In genomic region chr2:128654404-128654803, GRCh38 we compare ENCODE assay signal across 13 cellular contexts.
DNase-seq lines count a peak whose midpoint lies in the region; ATAC-seq and TF ChIP-seq lines count a peak whose summit lies in the region.
"Had no signal": no experiment of that assay in that cellular context is flagged by ENCODE, and none has a peak within 500 bp of the region (broad histone marks: within the 10 kb centered on the region; RNA-seq: fewer than 3 reads in every experiment).

No MANE protein-coding gene starts in this region.

- H3K9ac ChIP-seq in Karpas-422 (ENCODE audit: low read length), result no peak overlapping the region

- H3K9me2 ChIP-seq in Karpas-422 (replicated peaks; ENCODE audit: insufficient read depth, low read length), result no peaks in the 10 kb centered on the region

- no peaks in the 10 kb centered on the region for H3K36me3 ChIP-seq in Karpas-422 (ENCODE audit: insufficient read depth, low read length)

- no peak overlapping the region for H3K27ac ChIP-seq in Karpas-422 (ENCODE audit: low read length)
- H3K27ac ChIP-seq: C4-2B had no signal

- H3K27me3 Mint-ChIP-seq in activated B cell treated with CpG ODN at 0.5 μM for 24 hours (no peaks in the 10 kb centered on the region), neural crest cell (ENCODE audit: low read depth) (no peaks in the 10 kb centered on the region), T-cell (peaks cover 0 to 7% of the 10 kb centered on the region in 2 donors)

- intact Hi-C loops in activated B cell treated with CpG ODN at 0.5 μM for 24 hours (cut with micrococcal nuclease), result no loop called here

- no peaks in the 10 kb centered on the region for H3K9me3 ChIP-seq in Karpas-422 (ENCODE audit: low read length)

- H3K4me2 ChIP-seq in Karpas-422 (ENCODE audit: low read depth, low read length, poor library complexity, severe bottlenecking), result no peak overlapping the region

- no peak overlapping the region for H2AFZ ChIP-seq in Karpas-422 (ENCODE audit: low read length)

- H3K79me2 ChIP-seq in Karpas-422 (ENCODE audit: low read length), result no peaks in the 10 kb centered on the region

- TF ChIP-seq CTCF in GM12864 (IDR thresholded peaks at IDR 0.05; ENCODE audit: low read depth, low read length, missing control alignments), result no peak
- TF ChIP-seq CTCF in activated B cell treated with CpG ODN at 0.5 μM for 24 hours (IDR thresholded peaks at IDR 0.05), result no peak
- no peak for TF ChIP-seq CTCF in neural crest cell (conservative IDR thresholded peaks at IDR 0.05)

- H3K27me3 ChIP-seq in Karpas-422 (ENCODE audit: low read length), result no peaks in the 10 kb centered on the region

- H3K4me3 ChIP-seq in GM12864 (ENCODE audit: low read depth, low read length) (no peak overlapping the region), Karpas-422 (ENCODE audit: low read length) (no peak overlapping the region)

- H4K20me1 ChIP-seq in Karpas-422 (ENCODE audit: insufficient read depth, low read depth, low read length), result no peaks in the 10 kb centered on the region

- H3K9me3 Mint-ChIP-seq in activated B cell treated with CpG ODN at 0.5 μM for 24 hours (peaks cover 6% of the 10 kb centered on the region), neural crest cell (no peaks in the 10 kb centered on the region), T-cell (no peaks in the 10 kb centered on the region)

- ATAC-seq in activated B cell treated with CpG ODN at 0.5 μM for 24 hours (ENCODE audit: low read depth), result peak; percentile 88
- ATAC-seq in HG03457 (IDR thresholded peaks at IDR 0.05; ENCODE audit: unreplicated experiment), result no peak
- ATAC-seq in T-cell (replicated peaks in 1 of 4), result no peak
- ATAC-seq: esophagus mucosa had no signal

- peak overlapping the region; percentile 12 for H3K4me3 Mint-ChIP-seq in activated B cell treated with CpG ODN at 0.5 μM for 24 hours
- no peak overlapping the region for H3K4me3 Mint-ChIP-seq in neural crest cell
- no peak overlapping the region for H3K4me3 Mint-ChIP-seq in T-cell
- H3K4me3 Mint-ChIP-seq: activated naive CD8-positive, alpha-beta T cell treated with anti-CD3 and anti-CD28 coated beads for 36 hours had no signal

- H3K27ac Mint-ChIP-seq in activated B cell treated with CpG ODN at 0.5 μM for 24 hours, result peak overlapping the region; percentile 54
- peak overlapping the region; percentile 48 for H3K27ac Mint-ChIP-seq in neural crest cell (ENCODE audit: unreplicated experiment)
- H3K27ac Mint-ChIP-seq in T-cell, result no peak overlapping the region
- H3K27ac Mint-ChIP-seq: activated naive CD8-positive, alpha-beta T cell treated with anti-CD3 and anti-CD28 coated beads for 36 hours had no signal

- peaks cover 22% of the 10 kb centered on the region for H3K4me1 Mint-ChIP-seq in activated B cell treated with CpG ODN at 0.5 μM for 24 hours
- H3K4me1 Mint-ChIP-seq in neural crest cell, result no peaks in the 10 kb centered on the region
- H3K4me1 Mint-ChIP-seq in T-cell, result peaks cover 0 to 2% (median 0%) of the 10 kb centered on the region in 3 donors
- H3K4me1 Mint-ChIP-seq: activated naive CD8-positive, alpha-beta T cell treated with anti-CD3 and anti-CD28 coated beads for 36 hours had no signal

- CTCF ChIA-PET in activated B cell treated with CpG ODN at 0.5 μM for 24 hours (lab: Charles Lee) (no interaction called here), T-cell (lab: Charles Lee) (no interaction called here)

- DNase-seq in GM12864 (ENCODE audit: low read depth), result peak; percentile 45
- DNase-seq in Karpas-422, result peak; percentile 69
- DNase-seq in activated B cell treated with CpG ODN at 0.5 μM for 24 hours, result no peak
- DNase-seq in neural crest cell (ENCODE audit: low read depth, low spot score), result no peak
- no peak for DNase-seq in NCI-H1092 treated with DMSO at 0.1 percent for 48 hours (lab: John Stamatoyannopoulos, UW)
- no peak for DNase-seq in T-cell
- no peak for DNase-seq in iPS-NIHi7 (ENCODE audit: extremely low spot score)
- DNase-seq: activated naive CD8-positive, alpha-beta T cell treated with anti-CD3 and anti-CD28 coated beads for 36 hours; central memory CD4-positive, alpha-beta T cell; NCI-H2227 treated with DMSO at 0.1 percent for 48 hours had no signal

- peaks cover 6% of the 10 kb centered on the region; the same call in 1 of the 2 replicates for H3K4me1 ChIP-seq in Karpas-422 (ENCODE audit: low read length)

- POLR2A ChIA-PET in activated B cell treated with CpG ODN at 0.5 μM for 24 hours (lab: Charles Lee), result interaction anchor here (0.7 to 1.0 kb wide), 2 partner anchors 694 to 860 kb away, joined by 4 read pairs; no protein-coding TSS in a partner anchor
- POLR2A ChIA-PET in T-cell (lab: Charles Lee), result no interaction called here

- H3K36me3 Mint-ChIP-seq in activated B cell treated with CpG ODN at 0.5 μM for 24 hours (ENCODE audit: low read depth) (peaks cover 4% of the 10 kb centered on the region), neural crest cell (ENCODE audit: low read depth) (no peaks in the 10 kb centered on the region), T-cell (no peaks in the 10 kb centered on the region)
- H3K36me3 Mint-ChIP-seq: activated naive CD8-positive, alpha-beta T cell treated with anti-CD3 and anti-CD28 coated beads for 36 hours had no signal

Comparison
In these comparisons a context has a peak if more than half of its experiments do, and no peak if none do; other contexts are left out.
1. DNase-seq: peak in GM12864 (single experiment) and Karpas-422 (single experiment); none in activated B cell treated with CpG ODN at 0.5 μM for 24 hours (single experiment), neural crest cell (single experiment), NCI-H1092 treated with DMSO at 0.1 percent for 48 hours (single experiment), T-cell (0 of 34) and iPS-NIHi7 (single experiment).
2. H3K27ac Mint-ChIP-seq: peak in activated B cell treated with CpG ODN at 0.5 μM for 24 hours (single experiment) and neural crest cell (single experiment); none in T-cell (0 of 2).